In genomic region chr6:26295691-26296555, GRCh38 we compare ENCODE assay signal across 1 cellular context.
TF ChIP-seq lines count a peak whose summit lies in the region.

No MANE protein-coding gene starts in this region.

TF ChIP-seq in HepG2, 621 proteins besides CTCF, POLR2A, EP300 and RAD21 (continued from another document and continues in another):
- TF ChIP-seq STAT6 (CRISPR knock-in tag; IDR thresholded peaks at IDR 0.05; ENCODE audit: borderline replicate concordance) (no peak; the same call in 1 of the 2 replicates), ZNF713 (CRISPR knock-in tag; IDR thresholded peaks at IDR 0.05) (no peak), AFF4 (CRISPR knock-in tag; IDR thresholded peaks at IDR 0.05) (0 out of 2 replicates have a peak, but pooled peaks have one; percentile 33), ZNF761 (CRISPR knock-in tag; conservative IDR thresholded peaks at IDR 0.05) (no peak), RARA (CRISPR knock-in tag; IDR thresholded peaks at IDR 0.05) (peak; percentile 72; the same call in 1 of the 2 replicates), ZNF354B (CRISPR knock-in tag; IDR thresholded peaks at IDR 0.05) (no peak), MED8 (CRISPR knock-in tag; IDR thresholded peaks at IDR 0.05; ENCODE audit: insufficient replicate concordance) (no peak), GMEB1 (CRISPR knock-in tag; IDR thresholded peaks at IDR 0.05; ENCODE audit: borderline replicate concordance) (peak; percentile 18; the same call in 1 of the 2 replicates), ZHX1 (CRISPR knock-in tag; IDR thresholded peaks at IDR 0.05; ENCODE audit: low read depth) (no peak), CEBPB (IDR thresholded peaks at IDR 0.05; ENCODE audit: borderline replicate concordance, low read depth, low read length) (no peak), ZNF136 (CRISPR knock-in tag; IDR thresholded peaks at IDR 0.05; ENCODE audit: low read depth) (0 out of 2 replicates have a peak, but pooled peaks have one; percentile 13), ZNF331 (CRISPR knock-in tag; IDR thresholded peaks at IDR 0.05) (peak; percentile 55), ZNF446 (CRISPR knock-in tag; IDR thresholded peaks at IDR 0.05) (0 out of 2 replicates have a peak, but pooled peaks have one; percentile 33), ZBTB7B (CRISPR knock-in tag; IDR thresholded peaks at IDR 0.05) (no peak; the same call in 1 of the 2 replicates), ZNF709 (CRISPR knock-in tag; IDR thresholded peaks at IDR 0.05) (peak; percentile 82), HDAC6 (IDR thresholded peaks at IDR 0.05; ENCODE audit: low read depth, low read length) (no peak), ZNF549 (CRISPR knock-in tag; IDR thresholded peaks at IDR 0.05) (no peak), GABPA (IDR thresholded peaks at IDR 0.05; ENCODE audit: low read depth, low read length) (no peak), GABPA (CRISPR knock-in tag; IDR thresholded peaks at IDR 0.05; ENCODE audit: low read depth) (no peak), UBTF (CRISPR knock-in tag; IDR thresholded peaks at IDR 0.05) (no peak), SP140L (CRISPR knock-in tag; IDR thresholded peaks at IDR 0.05; ENCODE audit: borderline replicate concordance) (0 out of 2 replicates have a peak, but pooled peaks have one; percentile 15), LRRFIP1 (CRISPR knock-in tag; conservative IDR thresholded peaks at IDR 0.05) (no peak), KDM4B (CRISPR knock-in tag; IDR thresholded peaks at IDR 0.05) (peak; percentile 59; the same call in 1 of the 2 replicates), ZFP90 (CRISPR knock-in tag; IDR thresholded peaks at IDR 0.05; ENCODE audit: borderline replicate concordance) (no peak), HMGA1 (CRISPR knock-in tag; conservative IDR thresholded peaks at IDR 0.05) (no peak), CREBL2 (CRISPR knock-in tag; IDR thresholded peaks at IDR 0.05; ENCODE audit: borderline replicate concordance) (no peak), ZNF607 (CRISPR knock-in tag; IDR thresholded peaks at IDR 0.05; ENCODE audit: borderline replicate concordance) (no peak), CHD2 (IDR thresholded peaks at IDR 0.05; ENCODE audit: low read depth, low read length) (no peak), SIN3A (IDR thresholded peaks at IDR 0.05; ENCODE audit: borderline replicate concordance, low read depth, low read length) (0 out of 2 replicates have a peak, but pooled peaks have one; percentile 34), RAD51 (IDR thresholded peaks at IDR 0.05; ENCODE audit: borderline replicate concordance) (peak; percentile 52; the same call in 1 of the 2 replicates), SOX5 (CRISPR knock-in tag; IDR thresholded peaks at IDR 0.05; ENCODE audit: borderline replicate concordance) (peak; percentile 52; the same call in 1 of the 2 replicates), MTA3 (CRISPR knock-in tag; IDR thresholded peaks at IDR 0.05) (no peak), ZBTB4 (CRISPR knock-in tag; IDR thresholded peaks at IDR 0.05; ENCODE audit: borderline replicate concordance) (no peak), ZBTB21 (CRISPR knock-in tag; IDR thresholded peaks at IDR 0.05) (peak; percentile 41; the same call in 1 of the 2 replicates), BCL6 (CRISPR knock-in tag; IDR thresholded peaks at IDR 0.05) (0 out of 2 replicates have a peak, but pooled peaks have one; percentile 34), SP5 (CRISPR knock-in tag; IDR thresholded peaks at IDR 0.05; ENCODE audit: borderline replicate concordance, low read depth) (no peak), ZNF674 (CRISPR knock-in tag; IDR thresholded peaks at IDR 0.05; ENCODE audit: low read depth) (no peak), ZMYM3 (CRISPR knock-in tag; IDR thresholded peaks at IDR 0.05) (no peak), FOXP1 (IDR thresholded peaks at IDR 0.05) (no peak), FOXP1 (CRISPR knock-in tag; IDR thresholded peaks at IDR 0.05) (0 out of 2 replicates have a peak, but pooled peaks have one; percentile 11), SP1 (IDR thresholded peaks at IDR 0.05) (no peak), SP1 (CRISPR knock-in tag; IDR thresholded peaks at IDR 0.05) (no peak), ZNF562 (CRISPR knock-in tag; IDR thresholded peaks at IDR 0.05; ENCODE audit: borderline replicate concordance) (no peak), ZNF577 (CRISPR knock-in tag; IDR thresholded peaks at IDR 0.05; ENCODE audit: borderline replicate concordance, low read depth) (no peak)
